ENCODE assay signal across 1 cellular context in the genomic region with DNA sequence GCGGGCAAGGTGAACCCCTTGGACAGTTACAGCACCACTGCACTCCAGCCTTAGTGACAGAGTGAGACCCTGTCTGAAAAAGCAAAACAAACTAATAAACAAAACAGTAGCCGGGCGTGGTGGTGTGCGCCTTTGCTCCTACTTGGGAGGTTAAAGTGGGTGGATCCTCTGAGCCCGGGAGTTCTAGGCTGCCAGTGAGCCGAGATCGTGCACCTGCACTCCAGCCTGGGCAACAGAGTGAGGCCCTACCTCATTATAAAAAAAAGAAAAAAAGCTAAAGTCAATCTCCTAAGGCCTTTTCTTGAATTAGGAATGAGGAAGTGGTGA.
TF ChIP-seq lines count a peak whose summit lies in the region.

No MANE protein-coding gene starts in this region.

TF ChIP-seq in GM12878, 131 proteins besides CTCF, POLR2A, EP300 and RAD21 (continued from another document):
- TF ChIP-seq, protein P1, sequence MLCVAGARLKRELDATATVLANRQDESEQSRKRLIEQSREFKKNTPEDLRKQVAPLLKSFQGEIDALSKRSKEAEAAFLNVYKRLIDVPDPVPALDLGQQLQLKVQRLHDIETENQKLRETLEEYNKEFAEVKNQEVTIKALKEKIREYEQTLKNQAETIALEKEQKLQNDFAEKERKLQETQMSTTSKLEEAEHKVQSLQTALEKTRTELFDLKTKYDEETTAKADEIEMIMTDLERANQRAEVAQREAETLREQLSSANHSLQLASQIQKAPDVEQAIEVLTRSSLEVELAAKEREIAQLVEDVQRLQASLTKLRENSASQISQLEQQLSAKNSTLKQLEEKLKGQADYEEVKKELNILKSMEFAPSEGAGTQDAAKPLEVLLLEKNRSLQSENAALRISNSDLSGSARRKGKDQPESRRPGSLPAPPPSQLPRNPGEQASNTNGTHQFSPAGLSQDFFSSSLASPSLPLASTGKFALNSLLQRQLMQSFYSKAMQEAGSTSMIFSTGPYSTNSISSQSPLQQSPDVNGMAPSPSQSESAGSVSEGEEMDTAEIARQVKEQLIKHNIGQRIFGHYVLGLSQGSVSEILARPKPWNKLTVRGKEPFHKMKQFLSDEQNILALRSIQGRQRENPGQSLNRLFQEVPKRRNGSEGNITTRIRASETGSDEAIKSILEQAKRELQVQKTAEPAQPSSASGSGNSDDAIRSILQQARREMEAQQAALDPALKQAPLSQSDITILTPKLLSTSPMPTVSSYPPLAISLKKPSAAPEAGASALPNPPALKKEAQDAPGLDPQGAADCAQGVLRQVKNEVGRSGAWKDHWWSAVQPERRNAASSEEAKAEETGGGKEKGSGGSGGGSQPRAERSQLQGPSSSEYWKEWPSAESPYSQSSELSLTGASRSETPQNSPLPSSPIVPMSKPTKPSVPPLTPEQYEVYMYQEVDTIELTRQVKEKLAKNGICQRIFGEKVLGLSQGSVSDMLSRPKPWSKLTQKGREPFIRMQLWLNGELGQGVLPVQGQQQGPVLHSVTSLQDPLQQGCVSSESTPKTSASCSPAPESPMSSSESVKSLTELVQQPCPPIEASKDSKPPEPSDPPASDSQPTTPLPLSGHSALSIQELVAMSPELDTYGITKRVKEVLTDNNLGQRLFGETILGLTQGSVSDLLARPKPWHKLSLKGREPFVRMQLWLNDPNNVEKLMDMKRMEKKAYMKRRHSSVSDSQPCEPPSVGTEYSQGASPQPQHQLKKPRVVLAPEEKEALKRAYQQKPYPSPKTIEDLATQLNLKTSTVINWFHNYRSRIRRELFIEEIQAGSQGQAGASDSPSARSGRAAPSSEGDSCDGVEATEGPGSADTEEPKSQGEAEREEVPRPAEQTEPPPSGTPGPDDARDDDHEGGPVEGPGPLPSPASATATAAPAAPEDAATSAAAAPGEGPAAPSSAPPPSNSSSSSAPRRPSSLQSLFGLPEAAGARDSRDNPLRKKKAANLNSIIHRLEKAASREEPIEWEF (IDR thresholded peaks at IDR 0.05; ENCODE audit: insufficient replicate concordance, low read depth, low read length), result no peak
- TF ChIP-seq STAT1 (conservative IDR thresholded peaks at IDR 0.05), result no peak
